Comparison of ENCODE assay signal across 1 cellular context in genomic region chr6:106939208-106939607, GRCh38.
TF ChIP-seq lines count a peak whose summit lies in the region.

No MANE protein-coding gene starts in this region.

TF ChIP-seq in GM23338, 12 proteins besides CTCF, POLR2A, EP300 and RAD21 (continued from another document):
- no peak for TF ChIP-seq ZNF462 (CRISPR knock-in tag; IDR thresholded peaks at IDR 0.05)
- no peak for TF ChIP-seq REST (IDR thresholded peaks at IDR 0.05; ENCODE audit: unreplicated experiment)
- TF ChIP-seq ZNF114 (CRISPR knock-in tag; IDR thresholded peaks at IDR 0.05): no peak
TF ChIP-seq in GM23338: peak in this region for 0.
